26 cellular contexts compared by ENCODE assay signal in genomic region chr2:232328516-232329460, GRCh38. TPM values are rescaled to one million over a fixed set of nuclear protein-coding genes. Genes with fewer than 3 reads are reported as not detected.
DNase-seq lines count a peak whose midpoint lies in the region; ATAC-seq, FAIRE-seq and TF ChIP-seq lines count a peak whose summit lies in the region.
"Had no signal": no experiment of that assay in that cellular context is flagged by ENCODE, and none has a peak within 500 bp of the region (broad histone marks: within the 10 kb centered on the region; RNA-seq: fewer than 3 reads in every experiment).

No MANE protein-coding gene starts in this region.

- no peak for FAIRE-seq in kidney (lab: Jason Lieb, UNC)
- FAIRE-seq: endothelial cell of umbilical vein, K562 had no signal

- no peak for ATAC-seq in Right ventricle myocardium superior (ENCODE audit: poor library complexity)
- ATAC-seq in upper lobe of right lung, result no peak
- ATAC-seq in stimulated activated naive CD8-positive, alpha-beta T cell treated with anti-CD3 and anti-CD28 coated beads, Interleukin-15, amount 100 ng/mL, for 72 hours, result no peak
- ATAC-seq: K562; naive thymus-derived CD4-positive, alpha-beta T cell; stimulated activated naive CD8-positive, alpha-beta T cell treated with anti-CD3 and anti-CD28 coated beads, Interleukin-15, Interleukin-2, amounts not matched to agents 100 U/mL and 50 U/mL, for 24 hours had no signal

- H2AFZ ChIP-seq in OCI-LY3 (ENCODE audit: low read depth, low read length), result no peak overlapping the region
- no peak overlapping the region for H2AFZ ChIP-seq in Karpas-422 (ENCODE audit: low read length)

- no peaks in the 10 kb centered on the region for H3K9me2 ChIP-seq in Karpas-422 (replicated peaks; ENCODE audit: insufficient read depth, low read length)

- H3K79me2 ChIP-seq in OCI-LY3 (ENCODE audit: low read length) (no peaks in the 10 kb centered on the region), Karpas-422 (ENCODE audit: low read length) (no peaks in the 10 kb centered on the region)

- intact Hi-C loops in Right ventricle myocardium superior (cut with DNase I), result no loop called here
- intact Hi-C loops in cardiac septum (cut with DNase I), result loop anchor here (5.0 kb wide), 1 partner anchor 401 kb away; the partner anchor contains the start of gene NPPC
- intact Hi-C loops in kidney (cut with DNase I), result loop anchor here (10.0 kb wide), 1 partner anchor 404 kb away; the partner anchor contains the start of gene NPPC
- intact Hi-C loops in upper lobe of right lung (cut with DNase I), result no loop called here

- TF ChIP-seq CTCF in OCI-LY3 (IDR thresholded peaks at IDR 0.05; ENCODE audit: low read depth, low read length) (no peak), kidney (IDR thresholded peaks at IDR 0.05; ENCODE audit: borderline replicate concordance, extremely low read depth, insufficient read depth) (no peak), upper lobe of right lung (IDR thresholded peaks at IDR 0.05) (no peak), tibial nerve (IDR thresholded peaks at IDR 0.05) (no peak)

- no peaks in the 10 kb centered on the region for H3K36me3 ChIP-seq in OCI-LY3 (replicated peaks; ENCODE audit: low read depth, low read length)
- no peaks in the 10 kb centered on the region for H3K36me3 ChIP-seq in kidney (ENCODE audit: control insufficient read depth in 1 of 2, insufficient read depth in 2 of 2, low read length in 2 of 2)
- H3K36me3 ChIP-seq in upper lobe of right lung, result no peaks in the 10 kb centered on the region
- H3K36me3 ChIP-seq in Karpas-422 (ENCODE audit: insufficient read depth, low read length), result no peaks in the 10 kb centered on the region
- H3K36me3 ChIP-seq in tibial nerve, result peaks cover 0 to 24% (median 0%) of the 10 kb centered on the region in 3 donors
- H3K36me3 ChIP-seq: WERI-Rb-1 had no signal

- TF ChIP-seq POLR2A in tibial nerve (IDR thresholded peaks at IDR 0.05), result no peak

- 92 to 94% methylated on average over 12 to 14 of the region's 14 CpGs for WGBS in tibial nerve, 2 donors

- no peaks in the 10 kb centered on the region for H3K27me3 Mint-ChIP-seq in stimulated activated naive CD8-positive, alpha-beta T cell treated with anti-CD3 and anti-CD28 coated beads, Interleukin-15, amount 100 ng/mL, for 72 hours
- H3K27me3 Mint-ChIP-seq: dendritic cell treated with granulocyte-macrophage colony-stimulating factor and Interleukin-4, amounts not matched to agents 40 ng/mL and 50 ng/mL, for 4 days; naive thymus-derived CD4-positive, alpha-beta T cell had no signal

- H4K20me1 ChIP-seq in OCI-LY3 (ENCODE audit: insufficient read depth, low read length), result no peaks in the 10 kb centered on the region
- H4K20me1 ChIP-seq in Karpas-422 (ENCODE audit: insufficient read depth, low read depth, low read length), result peaks cover 15% of the 10 kb centered on the region; the same call in 1 of the 2 replicates

- no peak overlapping the region for H3K27ac ChIP-seq in OCI-LY3 (ENCODE audit: low read length)
- no peak overlapping the region for H3K27ac ChIP-seq in kidney (ENCODE audit: low read depth in 2 of 2, low read length in 2 of 2)
- H3K27ac ChIP-seq in upper lobe of right lung, result no peak overlapping the region
- H3K27ac ChIP-seq in Karpas-422 (ENCODE audit: low read length), result no peak overlapping the region
- H3K27ac ChIP-seq in tibial nerve, result no peak overlapping the region
- H3K27ac ChIP-seq: ascending aorta, WERI-Rb-1 had no signal

- no peak for TF ChIP-seq EP300 in tibial nerve (IDR thresholded peaks at IDR 0.05)

- peak overlapping the region; percentile 34 for H3K4me2 ChIP-seq in OCI-LY3 (ENCODE audit: low read length)
- H3K4me2 ChIP-seq in Karpas-422 (ENCODE audit: low read depth, low read length, poor library complexity, severe bottlenecking), result no peak overlapping the region

- H3K4me1 ChIP-seq in OCI-LY3 (ENCODE audit: low read length) (peaks cover 16% of the 10 kb centered on the region), kidney (ENCODE audit: control insufficient read depth in 1 of 2, insufficient read depth in 1 of 2, low read depth in 1 of 2, low read length in 2 of 2) (peaks cover 0 to 4% of the 10 kb centered on the region in 2 donors), upper lobe of right lung (no peaks in the 10 kb centered on the region), Karpas-422 (ENCODE audit: low read length) (peaks cover 10% of the 10 kb centered on the region), tibial nerve (peaks cover 0 to 11% (median 0%) of the 10 kb centered on the region in 4 donors)
- H3K4me1 ChIP-seq: ascending aorta had no signal

- H3K27me3 ChIP-seq in OCI-LY3 (ENCODE audit: low read depth, low read length) (no peaks in the 10 kb centered on the region), upper lobe of right lung (no peaks in the 10 kb centered on the region), Karpas-422 (ENCODE audit: low read length) (no peaks in the 10 kb centered on the region), tibial nerve (no peaks in the 10 kb centered on the region)
- H3K27me3 ChIP-seq: ascending aorta had no signal

- peak overlapping the region in 1 of 2 donors; percentile 88 for H3K27ac Mint-ChIP-seq in stimulated activated naive CD8-positive, alpha-beta T cell treated with anti-CD3 and anti-CD28 coated beads, Interleukin-15, amount 100 ng/mL, for 72 hours
- H3K27ac Mint-ChIP-seq: dendritic cell treated with granulocyte-macrophage colony-stimulating factor and Interleukin-4, amounts not matched to agents 40 ng/mL and 50 ng/mL, for 4 days; mesothelial cell of epicardium; naive thymus-derived CD4-positive, alpha-beta T cell had no signal

- H3K9me3 Mint-ChIP-seq in stimulated activated naive CD8-positive, alpha-beta T cell treated with anti-CD3 and anti-CD28 coated beads, Interleukin-15, amount 100 ng/mL, for 72 hours, result no peaks in the 10 kb centered on the region
- H3K9me3 Mint-ChIP-seq: dendritic cell treated with granulocyte-macrophage colony-stimulating factor and Interleukin-4, amounts not matched to agents 40 ng/mL and 50 ng/mL, for 4 days; mesothelial cell of epicardium; naive thymus-derived CD4-positive, alpha-beta T cell had no signal

- DNase-seq in Right ventricle myocardium superior (peak; percentile 26), cardiac septum (ENCODE audit: low spot score) (no peak), kidney (peak; percentile 57), upper lobe of right lung (peak; percentile 49), Karpas-422 (no peak), tibial nerve (ENCODE audit: low spot score in 2 of 2) (no peak)
- no peak for DNase-seq in stimulated activated naive CD8-positive, alpha-beta T cell treated with anti-CD3 and anti-CD28 coated beads, Interleukin-15, amount 100 ng/mL, for 72 hours
- DNase-seq: activated CD4-positive, alpha-beta T cell treated with anti-CD3 and anti-CD28 coated beads, Interleukin-2, amount 50 U/mL, for 48 hours; caudate nucleus; MM.1S; naive thymus-derived CD4-positive, alpha-beta T cell; NCI-H1417; NCI-H446 treated with DMSO at 0.1 percent for 48 hours; occipital lobe; retina; SHP77; stimulated activated naive CD8-positive, alpha-beta T cell treated with anti-CD3 and anti-CD28 coated beads, Interleukin-15, Interleukin-2, amounts not matched to agents 100 U/mL and 50 U/mL, for 24 hours; WERI-Rb-1 had no signal

- no peak overlapping the region for H3K9ac ChIP-seq in OCI-LY3 (ENCODE audit: low read length)
- H3K9ac ChIP-seq in kidney (ENCODE audit: low read length in 2 of 2), result no peak overlapping the region
- no peak overlapping the region for H3K9ac ChIP-seq in Karpas-422 (ENCODE audit: low read length)

- peaks cover 22% of the 10 kb centered on the region for H3K4me1 Mint-ChIP-seq in stimulated activated naive CD8-positive, alpha-beta T cell treated with anti-CD3 and anti-CD28 coated beads, Interleukin-15, amount 100 ng/mL, for 72 hours

- H3K9me3 ChIP-seq in OCI-LY3 (ENCODE audit: insufficient read depth, low read length), result no peaks in the 10 kb centered on the region
- no peaks in the 10 kb centered on the region for H3K9me3 ChIP-seq in kidney (ENCODE audit: control insufficient read depth in 1 of 2, low read length in 2 of 2)
- no peaks in the 10 kb centered on the region for H3K9me3 ChIP-seq in upper lobe of right lung
- no peaks in the 10 kb centered on the region for H3K9me3 ChIP-seq in Karpas-422 (ENCODE audit: low read length)
- no peaks in the 10 kb centered on the region for H3K9me3 ChIP-seq in tibial nerve
- H3K9me3 ChIP-seq: ascending aorta had no signal

- no peak overlapping the region for H3K4me3 ChIP-seq in OCI-LY3 (ENCODE audit: low read length)
- no peak overlapping the region for H3K4me3 ChIP-seq in kidney (ENCODE audit: low read length in 2 of 2)
- H3K4me3 ChIP-seq in upper lobe of right lung, result no peak overlapping the region
- no peak overlapping the region for H3K4me3 ChIP-seq in Karpas-422 (ENCODE audit: low read length)
- no peak overlapping the region for H3K4me3 ChIP-seq in tibial nerve
- H3K4me3 ChIP-seq: ascending aorta, K562 had no signal

- no peak overlapping the region for H3K4me3 Mint-ChIP-seq in stimulated activated naive CD8-positive, alpha-beta T cell treated with anti-CD3 and anti-CD28 coated beads, Interleukin-15, amount 100 ng/mL, for 72 hours
- H3K4me3 Mint-ChIP-seq: dendritic cell treated with granulocyte-macrophage colony-stimulating factor and Interleukin-4, amounts not matched to agents 40 ng/mL and 50 ng/mL, for 4 days; mesothelial cell of epicardium; naive thymus-derived CD4-positive, alpha-beta T cell had no signal

RNA-seq across cellular contexts. Expression of gene ALPP, which starts 49.8 kb away (rescaled TPM):
- total RNA-seq in Right ventricle myocardium superior (not detected), cardiac septum (not detected), kidney (not detected), upper lobe of right lung (9.5 TPM), tibial nerve (not detected)
- polyA plus RNA-seq in kidney (ENCODE audit: insufficient read depth, low read depth, low replicate concordance), result not detected
- total RNA-seq in Karpas-422 (2014; rRNA removed; shearing (Covaris generic); ENCODE audit: low replicate concordance), result not detected in 2 replicates
- total RNA-seq: ascending aorta, endothelial cell of umbilical vein, K562, kidney epithelial cell, mesothelial cell of epicardium, occipital lobe, OCI-LY7 had no signal
- polyA plus RNA-seq: endothelial cell of umbilical vein; naive thymus-derived CD4-positive, alpha-beta T cell had no signal

Comparison
In these comparisons a context has a peak if more than half of its experiments do, and no peak if none do; other contexts are left out.
1. DNase-seq: peak in Right ventricle myocardium superior (single experiment), kidney (single experiment) and upper lobe of right lung (single experiment); none in cardiac septum (single experiment), Karpas-422 (single experiment), stimulated activated naive CD8-positive, alpha-beta T cell treated with anti-CD3 and anti-CD28 coated beads, Interleukin-15, amount 100 ng/mL, for 72 hours (0 of 2) and tibial nerve (0 of 2).
2. intact Hi-C loops: an anchor here in cardiac septum (5.0 kb wide) and kidney (10.0 kb wide); none called in Right ventricle myocardium superior and upper lobe of right lung.
3. RNA of gene ALPP, which starts 49.8 kb away (total RNA-seq): 9.5 TPM in upper lobe of right lung (single experiment); not detected in Right ventricle myocardium superior (single experiment), not detected in cardiac septum (single experiment), not detected in kidney (single experiment), not detected in Karpas-422 and not detected in tibial nerve; every median in the first group is over 10 times any median in the second.